Comparison of ENCODE assay signal across 2 cellular contexts in the genomic region with DNA sequence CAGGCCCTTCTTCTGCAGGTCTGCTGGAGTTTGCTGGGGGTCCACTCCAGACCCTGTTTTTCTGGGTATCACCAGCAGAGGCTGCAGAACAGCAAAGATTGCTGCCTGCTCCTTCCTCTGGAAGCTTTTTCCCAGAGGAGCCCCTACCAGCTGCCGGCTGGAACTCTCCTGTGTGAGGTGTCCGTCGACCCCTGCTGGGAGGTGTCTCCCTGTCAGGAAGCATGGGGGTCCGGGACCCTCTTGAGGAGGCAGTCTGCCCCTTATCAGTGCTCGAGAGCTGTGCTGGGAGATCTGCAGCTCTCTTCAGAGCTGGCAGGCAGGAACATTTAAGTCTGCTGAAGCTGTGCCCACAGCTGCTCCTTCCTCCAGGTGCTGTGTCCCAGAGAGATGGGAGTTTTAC.
DNase-seq lines count a peak whose midpoint lies in the region; TF ChIP-seq lines count a peak whose summit lies in the region.
"Not testable (repeated sequence)": the region's sequence is repeated elsewhere in the genome, so short reads cannot be mapped to it uniquely, and the experiment has no call there.

No MANE protein-coding gene starts in this region.

- H3K4me3 Mint-ChIP-seq in chondrocyte (ENCODE audit: unreplicated experiment): not testable (repeated sequence)

- H3K4me1 Mint-ChIP-seq in chondrocyte (ENCODE audit: low read depth): not testable (repeated sequence)

- DNase-seq in chondrocyte (ENCODE audit: low spot score): peak; percentile 75
- peak; percentile 56 for DNase-seq in posterior vena cava (ENCODE audit: low spot score)

- H3K36me3 Mint-ChIP-seq in chondrocyte (ENCODE audit: low read depth): not testable (repeated sequence)

- TF ChIP-seq CTCF in chondrocyte (IDR thresholded peaks at IDR 0.05): not testable (repeated sequence)

- not testable (repeated sequence) for H3K27me3 Mint-ChIP-seq in chondrocyte (ENCODE audit: low read depth)

- intact Hi-C loops in posterior vena cava (cut with DNase I): not testable (repeated sequence)

- not testable (repeated sequence) for H3K27ac Mint-ChIP-seq in chondrocyte (ENCODE audit: unreplicated experiment)

- peaks cover 55% of the 10 kb centered on the region for H3K9me3 Mint-ChIP-seq in chondrocyte (ENCODE audit: low read depth)
